ENCODE assay signal across 1 cellular context in genomic region chr2:177666408-177666807, GRCh38.
TF ChIP-seq lines count a peak whose summit lies in the region.

No MANE protein-coding gene starts in this region.

TF ChIP-seq in K562, 482 proteins besides CTCF, POLR2A, EP300 and RAD21 (continued from another document and continues in another):
- TF ChIP-seq, protein P1, sequence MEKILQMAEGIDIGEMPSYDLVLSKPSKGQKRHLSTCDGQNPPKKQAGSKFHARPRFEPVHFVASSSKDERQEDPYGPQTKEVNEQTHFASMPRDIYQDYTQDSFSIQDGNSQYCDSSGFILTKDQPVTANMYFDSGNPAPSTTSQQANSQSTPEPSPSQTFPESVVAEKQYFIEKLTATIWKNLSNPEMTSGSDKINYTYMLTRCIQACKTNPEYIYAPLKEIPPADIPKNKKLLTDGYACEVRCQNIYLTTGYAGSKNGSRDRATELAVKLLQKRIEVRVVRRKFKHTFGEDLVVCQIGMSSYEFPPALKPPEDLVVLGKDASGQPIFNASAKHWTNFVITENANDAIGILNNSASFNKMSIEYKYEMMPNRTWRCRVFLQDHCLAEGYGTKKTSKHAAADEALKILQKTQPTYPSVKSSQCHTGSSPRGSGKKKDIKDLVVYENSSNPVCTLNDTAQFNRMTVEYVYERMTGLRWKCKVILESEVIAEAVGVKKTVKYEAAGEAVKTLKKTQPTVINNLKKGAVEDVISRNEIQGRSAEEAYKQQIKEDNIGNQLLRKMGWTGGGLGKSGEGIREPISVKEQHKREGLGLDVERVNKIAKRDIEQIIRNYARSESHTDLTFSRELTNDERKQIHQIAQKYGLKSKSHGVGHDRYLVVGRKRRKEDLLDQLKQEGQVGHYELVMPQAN (IDR thresholded peaks at IDR 0.05; ENCODE audit: borderline replicate concordance) = no peak
- TF ChIP-seq, protein P2, sequence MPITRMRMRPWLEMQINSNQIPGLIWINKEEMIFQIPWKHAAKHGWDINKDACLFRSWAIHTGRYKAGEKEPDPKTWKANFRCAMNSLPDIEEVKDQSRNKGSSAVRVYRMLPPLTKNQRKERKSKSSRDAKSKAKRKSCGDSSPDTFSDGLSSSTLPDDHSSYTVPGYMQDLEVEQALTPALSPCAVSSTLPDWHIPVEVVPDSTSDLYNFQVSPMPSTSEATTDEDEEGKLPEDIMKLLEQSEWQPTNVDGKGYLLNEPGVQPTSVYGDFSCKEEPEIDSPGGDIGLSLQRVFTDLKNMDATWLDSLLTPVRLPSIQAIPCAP (CRISPR knock-in tag; IDR thresholded peaks at IDR 0.05; ENCODE audit: borderline replicate concordance) = no peak
- TF ChIP-seq EP400 (IDR thresholded peaks at IDR 0.05) (0 out of 2 replicates have a peak, but pooled peaks have one; percentile 14), TSC22D4 (tag; IDR thresholded peaks at IDR 0.05) (no peak), CGGBP1 (CRISPR knock-in tag; IDR thresholded peaks at IDR 0.05) (no peak), PBX2 (CRISPR knock-in tag; IDR thresholded peaks at IDR 0.05; ENCODE audit: low read depth) (no peak), PBX2 (tag; conservative IDR thresholded peaks at IDR 0.05; ENCODE audit: low read depth) (no peak), CREB5 (CRISPR knock-in tag; IDR thresholded peaks at IDR 0.05) (no peak), CBFA2T2 (conservative IDR thresholded peaks at IDR 0.05) (peak; percentile 34; the same call in 1 of the 2 replicates), SMARCC2 (IDR thresholded peaks at IDR 0.05; ENCODE audit: low read depth) (no peak), NFXL1 (CRISPR knock-in tag; IDR thresholded peaks at IDR 0.05) (no peak), NR2F6 (CRISPR knock-in tag; IDR thresholded peaks at IDR 0.05) (no peak), ZFP30 (CRISPR knock-in tag; IDR thresholded peaks at IDR 0.05; ENCODE audit: borderline replicate concordance) (no peak), FOXJ2 (tag; IDR thresholded peaks at IDR 0.05) (no peak), SRSF3 (IDR thresholded peaks at IDR 0.05; ENCODE audit: insufficient read depth, low read length) (no peak), MEF2D (tag; conservative IDR thresholded peaks at IDR 0.05; ENCODE audit: low read depth) (no peak), ZNF41 (CRISPR knock-in tag; conservative IDR thresholded peaks at IDR 0.05) (no peak), CREB3 (tag; conservative IDR thresholded peaks at IDR 0.05; ENCODE audit: low read depth) (no peak), ETV1 (tag; conservative IDR thresholded peaks at IDR 0.05; ENCODE audit: low read depth) (no peak; the same call in 1 of the 2 replicates), ESRRA (IDR thresholded peaks at IDR 0.05; ENCODE audit: borderline replicate concordance, low read depth) (peak; percentile 62; the same call in 1 of the 2 replicates), DLX4 (CRISPR knock-in tag; IDR thresholded peaks at IDR 0.05) (no peak), RAD51 (IDR thresholded peaks at IDR 0.05; ENCODE audit: borderline replicate concordance, low read depth) (no peak), PKNOX1 (IDR thresholded peaks at IDR 0.05) (peak; percentile 19; the same call in 1 of the 2 replicates), U2AF1 (optimal IDR thresholded peaks at IDR 0.05; ENCODE audit: low read depth, low read length) (no peak), ZFPM2 (CRISPR knock-in tag; IDR thresholded peaks at IDR 0.05) (no peak), E2F3 (CRISPR knock-in tag; IDR thresholded peaks at IDR 0.05) (no peak), SRSF7 (optimal IDR thresholded peaks at IDR 0.05; ENCODE audit: low read depth, low read length) (no peak), CCNT2 (IDR thresholded peaks at IDR 0.05; ENCODE audit: borderline replicate concordance, extremely low read depth, insufficient read length, low read depth, low read length) (no peak), THAP7 (CRISPR knock-in tag; IDR thresholded peaks at IDR 0.05) (no peak), SAFB2 (IDR thresholded peaks at IDR 0.05; ENCODE audit: borderline replicate concordance, low read depth, low read length, severe bottlenecking) (no peak), ZNF143 (CRISPR knock-in tag; IDR thresholded peaks at IDR 0.05) (no peak), ZNF766 (CRISPR knock-in tag; conservative IDR thresholded peaks at IDR 0.05) (no peak), HLTF (IDR thresholded peaks at IDR 0.05) (no peak), SMARCB1 (IDR thresholded peaks at IDR 0.05; ENCODE audit: insufficient read length, low read depth) (no peak), BRD4 (IDR thresholded peaks at IDR 0.05) (no peak), RHOXF2B (CRISPR knock-in tag; conservative IDR thresholded peaks at IDR 0.05) (no peak)
- TF ChIP-seq, protein P3, sequence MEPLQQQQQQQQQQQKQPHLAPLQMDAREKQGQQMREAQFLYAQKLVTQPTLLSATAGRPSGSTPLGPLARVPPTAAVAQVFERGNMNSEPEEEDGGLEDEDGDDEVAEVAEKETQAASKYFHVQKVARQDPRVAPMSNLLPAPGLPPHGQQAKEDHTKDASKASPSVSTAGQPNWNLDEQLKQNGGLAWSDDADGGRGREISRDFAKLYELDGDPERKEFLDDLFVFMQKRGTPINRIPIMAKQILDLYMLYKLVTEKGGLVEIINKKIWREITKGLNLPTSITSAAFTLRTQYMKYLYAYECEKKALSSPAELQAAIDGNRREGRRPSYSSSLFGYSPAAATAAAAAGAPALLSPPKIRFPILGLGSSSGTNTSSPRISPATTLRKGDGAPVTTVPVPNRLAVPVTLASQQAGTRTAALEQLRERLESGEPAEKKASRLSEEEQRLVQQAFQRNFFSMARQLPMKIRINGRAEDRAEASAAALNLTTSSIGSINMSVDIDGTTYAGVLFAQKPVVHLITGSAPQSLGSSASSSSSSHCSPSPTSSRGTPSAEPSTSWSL (CRISPR knock-in tag; IDR thresholded peaks at IDR 0.05; ENCODE audit: borderline replicate concordance) = no peak
- TF ChIP-seq, protein P4, sequence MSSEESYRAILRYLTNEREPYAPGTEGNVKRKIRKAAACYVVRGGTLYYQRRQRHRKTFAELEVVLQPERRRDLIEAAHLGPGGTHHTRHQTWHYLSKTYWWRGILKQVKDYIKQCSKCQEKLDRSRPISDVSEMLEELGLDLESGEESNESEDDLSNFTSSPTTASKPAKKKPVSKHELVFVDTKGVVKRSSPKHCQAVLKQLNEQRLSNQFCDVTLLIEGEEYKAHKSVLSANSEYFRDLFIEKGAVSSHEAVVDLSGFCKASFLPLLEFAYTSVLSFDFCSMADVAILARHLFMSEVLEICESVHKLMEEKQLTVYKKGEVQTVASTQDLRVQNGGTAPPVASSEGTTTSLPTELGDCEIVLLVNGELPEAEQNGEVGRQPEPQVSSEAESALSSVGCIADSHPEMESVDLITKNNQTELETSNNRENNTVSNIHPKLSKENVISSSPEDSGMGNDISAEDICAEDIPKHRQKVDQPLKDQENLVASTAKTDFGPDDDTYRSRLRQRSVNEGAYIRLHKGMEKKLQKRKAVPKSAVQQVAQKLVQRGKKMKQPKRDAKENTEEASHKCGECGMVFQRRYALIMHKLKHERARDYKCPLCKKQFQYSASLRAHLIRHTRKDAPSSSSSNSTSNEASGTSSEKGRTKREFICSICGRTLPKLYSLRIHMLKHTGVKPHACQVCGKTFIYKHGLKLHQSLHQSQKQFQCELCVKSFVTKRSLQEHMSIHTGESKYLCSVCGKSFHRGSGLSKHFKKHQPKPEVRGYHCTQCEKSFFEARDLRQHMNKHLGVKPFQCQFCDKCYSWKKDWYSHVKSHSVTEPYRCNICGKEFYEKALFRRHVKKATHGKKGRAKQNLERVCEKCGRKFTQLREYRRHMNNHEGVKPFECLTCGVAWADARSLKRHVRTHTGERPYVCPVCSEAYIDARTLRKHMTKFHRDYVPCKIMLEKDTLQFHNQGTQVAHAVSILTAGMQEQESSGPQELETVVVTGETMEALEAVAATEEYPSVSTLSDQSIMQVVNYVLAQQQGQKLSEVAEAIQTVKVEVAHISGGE (CRISPR knock-in tag; IDR thresholded peaks at IDR 0.05) = no peak
- TF ChIP-seq, protein P5, sequence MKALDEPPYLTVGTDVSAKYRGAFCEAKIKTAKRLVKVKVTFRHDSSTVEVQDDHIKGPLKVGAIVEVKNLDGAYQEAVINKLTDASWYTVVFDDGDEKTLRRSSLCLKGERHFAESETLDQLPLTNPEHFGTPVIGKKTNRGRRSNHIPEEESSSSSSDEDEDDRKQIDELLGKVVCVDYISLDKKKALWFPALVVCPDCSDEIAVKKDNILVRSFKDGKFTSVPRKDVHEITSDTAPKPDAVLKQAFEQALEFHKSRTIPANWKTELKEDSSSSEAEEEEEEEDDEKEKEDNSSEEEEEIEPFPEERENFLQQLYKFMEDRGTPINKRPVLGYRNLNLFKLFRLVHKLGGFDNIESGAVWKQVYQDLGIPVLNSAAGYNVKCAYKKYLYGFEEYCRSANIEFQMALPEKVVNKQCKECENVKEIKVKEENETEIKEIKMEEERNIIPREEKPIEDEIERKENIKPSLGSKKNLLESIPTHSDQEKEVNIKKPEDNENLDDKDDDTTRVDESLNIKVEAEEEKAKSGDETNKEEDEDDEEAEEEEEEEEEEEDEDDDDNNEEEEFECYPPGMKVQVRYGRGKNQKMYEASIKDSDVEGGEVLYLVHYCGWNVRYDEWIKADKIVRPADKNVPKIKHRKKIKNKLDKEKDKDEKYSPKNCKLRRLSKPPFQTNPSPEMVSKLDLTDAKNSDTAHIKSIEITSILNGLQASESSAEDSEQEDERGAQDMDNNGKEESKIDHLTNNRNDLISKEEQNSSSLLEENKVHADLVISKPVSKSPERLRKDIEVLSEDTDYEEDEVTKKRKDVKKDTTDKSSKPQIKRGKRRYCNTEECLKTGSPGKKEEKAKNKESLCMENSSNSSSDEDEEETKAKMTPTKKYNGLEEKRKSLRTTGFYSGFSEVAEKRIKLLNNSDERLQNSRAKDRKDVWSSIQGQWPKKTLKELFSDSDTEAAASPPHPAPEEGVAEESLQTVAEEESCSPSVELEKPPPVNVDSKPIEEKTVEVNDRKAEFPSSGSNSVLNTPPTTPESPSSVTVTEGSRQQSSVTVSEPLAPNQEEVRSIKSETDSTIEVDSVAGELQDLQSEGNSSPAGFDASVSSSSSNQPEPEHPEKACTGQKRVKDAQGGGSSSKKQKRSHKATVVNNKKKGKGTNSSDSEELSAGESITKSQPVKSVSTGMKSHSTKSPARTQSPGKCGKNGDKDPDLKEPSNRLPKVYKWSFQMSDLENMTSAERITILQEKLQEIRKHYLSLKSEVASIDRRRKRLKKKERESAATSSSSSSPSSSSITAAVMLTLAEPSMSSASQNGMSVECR (CRISPR knock-in tag; IDR thresholded peaks at IDR 0.05) = no peak
